Comparison of ENCODE assay signal across 14 cellular contexts in the genomic region with DNA sequence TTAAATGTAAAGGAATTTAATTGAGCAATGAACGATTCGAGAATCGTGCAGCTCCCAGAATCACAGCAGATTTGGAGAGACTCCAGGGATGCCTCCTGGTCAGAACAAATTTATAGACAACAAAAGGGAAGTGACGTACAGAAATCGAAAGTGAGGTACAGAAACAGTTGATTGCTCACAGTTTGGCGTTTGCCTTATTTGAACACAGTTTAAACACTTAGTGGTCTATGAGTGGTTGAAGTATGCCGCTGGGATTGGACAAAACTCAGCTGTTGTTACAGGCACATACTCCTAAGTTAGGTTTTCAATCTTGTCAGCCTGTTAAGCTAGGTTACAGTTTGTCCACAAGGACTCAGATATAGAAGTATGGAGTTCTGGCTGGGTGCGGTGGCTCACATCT.
A peak's percentile ranks its signal among the peaks of the same experiment; 100 is the strongest.
DNase-seq lines count a peak whose midpoint lies in the region; FAIRE-seq and TF ChIP-seq lines count a peak whose summit lies in the region.
"Had no signal": no experiment of that assay in that cellular context is flagged by ENCODE, and none has a peak within 500 bp of the region (broad histone marks: within the 10 kb centered on the region; RNA-seq: fewer than 3 reads in every experiment).

No MANE protein-coding gene starts in this region.

- no peaks in the 10 kb centered on the region for H3K9me2 ChIP-seq in OCI-LY7 (ENCODE audit: insufficient read depth, low read length)

- peak; percentile 18 for DNase-seq in ELR (ENCODE audit: low read depth)
- DNase-seq in LHCN-M2 (ENCODE audit: low read depth): peak; percentile 25
- DNase-seq in OCI-LY7 (ENCODE audit: low spot score): peak; percentile 69
- DNase-seq in medulla oblongata (ENCODE audit: extremely low spot score): peak; percentile 13
- no peak for DNase-seq in small intestine
- DNase-seq in NCI-H2196 treated with DMSO at 0.1 percent for 48 hours (lab: John Stamatoyannopoulos, UW; ENCODE audit: unreplicated experiment): no peak
- DNase-seq in transverse colon: no peak
- DNase-seq: CD8-positive, alpha-beta T cell; hypothalamus; natural killer cell; NCI-H146; NK-92 treated with Interleukin-12 subunit alpha and Interleukin-12 subunit beta, amount 100 ng/mL, for 24 hours; stimulated activated naive CD4-positive, alpha-beta T cell had no signal

- no peak for TF ChIP-seq EP300 in transverse colon (IDR thresholded peaks at IDR 0.05; ENCODE audit: low read depth)

- FAIRE-seq in small intestine (lab: Jason Lieb, UNC): no peak

- peaks cover 16% of the 10 kb centered on the region for H3K4me1 ChIP-seq in OCI-LY7 (ENCODE audit: insufficient read depth, low read length, poor library complexity, severe bottlenecking)
- H3K4me1 ChIP-seq in small intestine (ENCODE audit: control insufficient read depth in 2 of 2, insufficient read depth in 1 of 2, low read depth in 1 of 2, low read length in 1 of 2): no peaks in the 10 kb centered on the region
- H3K4me1 ChIP-seq in transverse colon: no peaks in the 10 kb centered on the region

- no peaks in the 10 kb centered on the region for H3K9me3 ChIP-seq in OCI-LY7 (ENCODE audit: low read length)
- no peaks in the 10 kb centered on the region for H3K9me3 ChIP-seq in small intestine (ENCODE audit: control insufficient read depth, low read depth)
- H3K9me3 ChIP-seq in transverse colon: no peaks in the 10 kb centered on the region

- 62 to 81% (median 68%) methylated on average over 8 of the region's 8 CpGs for WGBS in small intestine, 3 donors
- WGBS in transverse colon (ENCODE audit: low coverage in 1 of 2), 2 donors: 59 to 71% methylated on average over 5 to 8 of the region's 8 CpGs

- no peak for TF ChIP-seq POLR2A in transverse colon (IDR thresholded peaks at IDR 0.05)

- H2AFZ ChIP-seq in OCI-LY7 (ENCODE audit: low read length): peak overlapping the region; percentile 62; the same call in 1 of the 2 replicates

- no peaks in the 10 kb centered on the region for H3K36me3 ChIP-seq in OCI-LY7 (ENCODE audit: insufficient read depth, low read length)
- no peaks in the 10 kb centered on the region for H3K36me3 ChIP-seq in small intestine (ENCODE audit: control insufficient read depth in 2 of 2, insufficient read depth in 2 of 2, low read length in 2 of 2)
- H3K36me3 ChIP-seq in transverse colon: no peaks in the 10 kb centered on the region

- POLR2A ChIA-PET in OCI-LY7 (lab: Charles Lee): interaction anchor here (0.6 to 1.4 kb wide), 5 partner anchors 9 to 120 kb away, joined by 3 to 4 read pairs (median 3); no protein-coding TSS in a partner anchor

- H3K4me3 ChIP-seq in OCI-LY7 (ENCODE audit: low read depth, low read length, poor library complexity, severe bottlenecking) (peak overlapping the region; percentile 3), small intestine (ENCODE audit: low read depth in 1 of 2, low read length in 2 of 2) (no peak overlapping the region), transverse colon (no peak overlapping the region)

- peak overlapping the region; percentile 51 for H3K27ac ChIP-seq in OCI-LY7 (ENCODE audit: low read depth, low read length, poor library complexity, severe bottlenecking)
- H3K27ac ChIP-seq in small intestine (ENCODE audit: low read depth in 1 of 2, low read length in 1 of 2): no peak overlapping the region
- H3K27ac ChIP-seq in transverse colon: no peak overlapping the region
- H3K27ac ChIP-seq: epithelial cell of prostate had no signal

- no peaks in the 10 kb centered on the region for H3K79me2 ChIP-seq in OCI-LY7 (ENCODE audit: insufficient read depth, low read depth, low read length)

- BruUV-seq in OCI-LY7 (replicated peaks; lab: Mats Ljungman, UMichigan): no TSS peak

- intact Hi-C loops in OCI-LY7 (cut with micrococcal nuclease; ENCODE audit: unreplicated experiment) (no loop called here), transverse colon (cut with DNase I; ENCODE audit: low total_unique reads) (no loop called here)

- H4K20me1 ChIP-seq in OCI-LY7 (ENCODE audit: insufficient read depth, low read length): no peaks in the 10 kb centered on the region

- in situ Hi-C loops in transverse colon (cut with MboI; ENCODE audit: low pct_ligation_motif_present in 1 of 4, low pct_unique_long_range_greater_than_20kb in 1 of 4, low sequenced_read_pairs in 3 of 4): loop anchor here in 3 of 4 donors (5.0 to 25.0 kb wide), 3 partner anchors 97 to 319 kb away; a partner anchor contains a TSS

- H3K4me2 ChIP-seq in OCI-LY7 (ENCODE audit: low read length): peak overlapping the region; percentile 54

- CTCF ChIA-PET in OCI-LY7 (lab: Charles Lee; ENCODE audit: unreplicated experiment): no interaction called here

- TF ChIP-seq CTCF in OCI-LY7 (conservative IDR thresholded peaks at IDR 0.05; ENCODE audit: low read length) (no peak), transverse colon (IDR thresholded peaks at IDR 0.05) (no peak)

- H3K27me3 ChIP-seq in small intestine (ENCODE audit: control insufficient read depth in 2 of 2, insufficient read depth in 2 of 2, low read length in 2 of 2): no peaks in the 10 kb centered on the region
- H3K27me3 ChIP-seq in transverse colon: peaks cover 6% of the 10 kb centered on the region

Comparison
In these comparisons a context has a peak if more than half of its experiments do, and no peak if none do; other contexts are left out.
1. DNase-seq: peak in ELR (single experiment), LHCN-M2 (single experiment), OCI-LY7 (single experiment) and medulla oblongata (single experiment); none in small intestine (single experiment), NCI-H2196 treated with DMSO at 0.1 percent for 48 hours (single experiment) and transverse colon (single experiment).